In genomic region chr11:36373040-36374010, GRCh38 we compare ENCODE assay signal across 17 cellular contexts.
A peak's percentile ranks its signal among the peaks of the same experiment; 100 is the strongest.
DNase-seq lines count a peak whose midpoint lies in the region; ATAC-seq and TF ChIP-seq lines count a peak whose summit lies in the region.
"Had no signal": no experiment of that assay in that cellular context is flagged by ENCODE, and none has a peak within 500 bp of the region (broad histone marks: within the 10 kb centered on the region; RNA-seq: fewer than 3 reads in every experiment).

No MANE protein-coding gene starts in this region.

- H3K27me3 Mint-ChIP-seq in type B pancreatic cell, result peaks cover 53% of the 10 kb centered on the region

- H3K9me3 Mint-ChIP-seq in type B pancreatic cell, result no peaks in the 10 kb centered on the region
- H3K9me3 Mint-ChIP-seq: CD8-positive, alpha-beta memory T cell had no signal

- intact Hi-C loops in left cardiac atrium (cut with DNase I), result no loop called here
- intact Hi-C loops in cardiac septum (cut with DNase I), result loop anchor here (10.0 kb wide), 1 partner anchor 81 kb away; no protein-coding TSS in a partner anchor

- peak; percentile 32 for DNase-seq in left cardiac atrium
- no peak for DNase-seq in cardiac septum (ENCODE audit: low spot score)
- DNase-seq in amniotic epithelial cell (ENCODE audit: low read depth), result peak; percentile 73
- DNase-seq in medulla oblongata (ENCODE audit: extremely low spot score), result peak; percentile 54
- DNase-seq in type B pancreatic cell (ENCODE audit: extremely low spot score, unreplicated experiment), result no peak
- no peak for DNase-seq in G401 (ENCODE audit: low spot score)
- DNase-seq in inferior parietal cortex (ENCODE audit: extremely low spot score), result no peak
- DNase-seq: activated CD4-positive, CD25-positive, alpha-beta regulatory T cell treated with anti-CD3 and anti-CD28 coated beads, Interleukin-2, amount 50 U/mL, for 72 hours; activated CD8-positive, alpha-beta memory T cell treated with anti-CD3 and anti-CD28 coated beads, Interleukin-2, amount 50 U/mL, for 4 hours; CD8-positive, alpha-beta memory T cell; dorsolateral prefrontal cortex; mammary epithelial cell; NCI-H2081 treated with DMSO at 0.1 percent for 48 hours; NCI-H82; Right ventricle myocardium superior; T-helper 17 cell had no signal

- ATAC-seq in left cardiac atrium, result no peak
- no peak for ATAC-seq in HG03280 (IDR thresholded peaks at IDR 0.05; ENCODE audit: unreplicated experiment)
- ATAC-seq: T-helper 17 cell had no signal

- peak overlapping the region; percentile 42 for H3K4me3 Mint-ChIP-seq in type B pancreatic cell
- H3K4me3 Mint-ChIP-seq: T-helper 17 cell had no signal

- no peak for TF ChIP-seq CTCF in type B pancreatic cell (conservative IDR thresholded peaks at IDR 0.05)

- H3K4me1 Mint-ChIP-seq in type B pancreatic cell (ENCODE audit: unreplicated experiment), result peaks cover 18% of the 10 kb centered on the region

- H3K36me3 Mint-ChIP-seq in type B pancreatic cell, result no peaks in the 10 kb centered on the region

- in situ Hi-C loops in G401 (cut with HindIII; ENCODE audit: low sequenced_read_pairs), result no loop called here

- H3K27ac Mint-ChIP-seq in type B pancreatic cell, result peak overlapping the region; percentile 9
- H3K27ac Mint-ChIP-seq: T-helper 17 cell had no signal

Comparison
In these comparisons a context has a peak if more than half of its experiments do, and no peak if none do; other contexts are left out.
1. DNase-seq: peak in left cardiac atrium (single experiment), amniotic epithelial cell (single experiment) and medulla oblongata (single experiment); none in cardiac septum (single experiment), type B pancreatic cell (single experiment), G401 (single experiment) and inferior parietal cortex (single experiment).